22 cellular contexts compared by ENCODE assay signal in genomic region chr17:34151081-34151480, GRCh38.
DNase-seq lines count a peak whose midpoint lies in the region; ATAC-seq, FAIRE-seq and TF ChIP-seq lines count a peak whose summit lies in the region.
"Had no signal": no experiment of that assay in that cellular context is flagged by ENCODE, and none has a peak within 500 bp of the region (broad histone marks: within the 10 kb centered on the region; RNA-seq: fewer than 3 reads in every experiment).

No MANE protein-coding gene starts in this region.

- no peak overlapping the region for H2AFZ ChIP-seq in GM23248
- no peak overlapping the region for H2AFZ ChIP-seq in astrocyte (ENCODE audit: low read depth, low read length)

- H3F3A ChIP-seq in GM23248 (ENCODE audit: insufficient read depth) = no peaks in the 10 kb centered on the region

- H3K4me3 ChIP-seq in GM23248 (no peak overlapping the region), astrocyte (ENCODE audit: insufficient read depth, low read depth, low read length) (no peak overlapping the region), kidney epithelial cell (ENCODE audit: low read depth, low read length) (no peak overlapping the region)
- H3K4me3 ChIP-seq: GM12878 had no signal

- H3K36me3 ChIP-seq in GM23248 (ENCODE audit: low read depth) (no peaks in the 10 kb centered on the region), astrocyte (ENCODE audit: insufficient read depth, low read length) (no peaks in the 10 kb centered on the region), kidney epithelial cell (ENCODE audit: control insufficient read depth, insufficient read depth, low read length) (no peaks in the 10 kb centered on the region)

- peaks cover 2% of the 10 kb centered on the region for H3K36me3 Mint-ChIP-seq in astrocyte (ENCODE audit: low read depth, unreplicated experiment)
- H3K36me3 Mint-ChIP-seq: CD8-positive, alpha-beta memory T cell had no signal

- no peaks in the 10 kb centered on the region for H3K9me2 ChIP-seq in GM23248 (ENCODE audit: insufficient read depth)
- H3K9me2 ChIP-seq: SK-N-SH had no signal

- H4K20me1 ChIP-seq in GM23248 (ENCODE audit: insufficient read depth) (no peaks in the 10 kb centered on the region), astrocyte (ENCODE audit: insufficient read depth, low read length) (no peaks in the 10 kb centered on the region)

- peaks cover 50% of the 10 kb centered on the region for H3K27me3 Mint-ChIP-seq in astrocyte (ENCODE audit: low read depth, unreplicated experiment)

- WGBS in GM23248 (ENCODE audit: low coverage in 1 of 2, low lambda C conversion rate in 2 of 2, missing lambda C conversion rate in 2 of 2), 2 experiments = 0% methylated on average over 1 of the region's 1 CpG

- no peak overlapping the region for H3K4me3 Mint-ChIP-seq in astrocyte (ENCODE audit: unreplicated experiment)
- H3K4me3 Mint-ChIP-seq: CD8-positive, alpha-beta memory T cell; H9 had no signal

- no peak overlapping the region for H3K27ac Mint-ChIP-seq in astrocyte (ENCODE audit: unreplicated experiment)
- H3K27ac Mint-ChIP-seq: CD8-positive, alpha-beta memory T cell had no signal

- TF ChIP-seq CTCF in astrocyte (IDR thresholded peaks at IDR 0.05; ENCODE audit: insufficient read depth, low read depth, low read length) = no peak
- TF ChIP-seq CTCF in kidney epithelial cell (IDR thresholded peaks at IDR 0.05; ENCODE audit: insufficient read depth, low read length, poor library complexity, severe bottlenecking) = no peak

- in situ Hi-C loops in GM23248 (cut with MboI) = no loop called here

- H3K27me3 ChIP-seq in GM23248 (replicated peaks; ENCODE audit: insufficient read depth) (peaks cover 28% of the 10 kb centered on the region), astrocyte (ENCODE audit: insufficient read depth, low read length) (peaks cover 7% of the 10 kb centered on the region), kidney epithelial cell (ENCODE audit: control insufficient read depth, insufficient read depth, low read length) (peaks cover 14% of the 10 kb centered on the region)

- FAIRE-seq in astrocyte (lab: Jason Lieb, UNC) = no peak
- FAIRE-seq: GM12878 had no signal

- H3K27ac ChIP-seq in GM23248 (no peak overlapping the region), astrocyte (ENCODE audit: low read depth, low read length) (no peak overlapping the region)
- H3K27ac ChIP-seq: C4-2B, KMS-11 had no signal

- no peak for ATAC-seq in HG03025 (IDR thresholded peaks at IDR 0.05; ENCODE audit: low FRiP score, unreplicated experiment)
- ATAC-seq: GM12878, Panc1 had no signal

- H3K9ac ChIP-seq in GM23248 = no peak overlapping the region
- H3K9ac ChIP-seq in astrocyte (ENCODE audit: low read length) = no peak overlapping the region
- H3K9ac ChIP-seq: KMS-11, SK-N-SH had no signal

- H3K4me2 ChIP-seq in GM23248 (ENCODE audit: unreplicated experiment) (no peak overlapping the region), astrocyte (ENCODE audit: low read length) (no peak overlapping the region)
- H3K4me2 ChIP-seq: KMS-11, SK-N-SH had no signal

- no peaks in the 10 kb centered on the region for H3K9me3 ChIP-seq in GM23248 (ENCODE audit: low read depth)
- H3K9me3 ChIP-seq in astrocyte (ENCODE audit: insufficient read depth, low read depth, low read length) = no peaks in the 10 kb centered on the region
- H3K9me3 ChIP-seq: SK-N-SH had no signal

- no peaks in the 10 kb centered on the region for H3K9me3 Mint-ChIP-seq in astrocyte (ENCODE audit: unreplicated experiment)

- H3K4me1 Mint-ChIP-seq in astrocyte (ENCODE audit: low read depth, unreplicated experiment) = peaks cover 14% of the 10 kb centered on the region

- peak; percentile 5 for DNase-seq in GM23248
- peak; percentile 55 for DNase-seq in astrocyte (ENCODE audit: low read depth)
- peak; percentile 18 for DNase-seq in kidney epithelial cell (ENCODE audit: low read depth)
- DNase-seq in amygdala (lab: John Stamatoyannopoulos, UW) = no peak
- no peak for DNase-seq in middle frontal gyrus (ENCODE audit: extremely low spot score, low spot score)
- no peak for DNase-seq in cerebellum (ENCODE audit: low spot score)
- DNase-seq: AML-193; CD8-positive, alpha-beta memory T cell; DMS53; H9; IMR-90; NCI-H1105; NCI-H2029 treated with DMSO at 0.1 percent for 48 hours; NCI-H524 treated with DMSO at 0.1 percent for 48 hours; NCI-H82; SIG-M5; SK-N-SH had no signal

- H3K4me1 ChIP-seq in GM23248 (ENCODE audit: insufficient read depth) (no peaks in the 10 kb centered on the region), astrocyte (ENCODE audit: insufficient read depth, low read length) (no peaks in the 10 kb centered on the region)

- H3K79me2 ChIP-seq in GM23248 (ENCODE audit: insufficient read depth) (no peaks in the 10 kb centered on the region), astrocyte (ENCODE audit: insufficient read depth, low read length) (no peaks in the 10 kb centered on the region)

Comparison
In these comparisons a context has a peak if more than half of its experiments do, and no peak if none do; other contexts are left out.
1. DNase-seq: peak in GM23248 (single experiment), astrocyte (single experiment) and kidney epithelial cell (single experiment); none in amygdala (0 of 56), middle frontal gyrus (single experiment) and cerebellum (single experiment).